1 cellular context compared by ENCODE assay signal in the genomic region with DNA sequence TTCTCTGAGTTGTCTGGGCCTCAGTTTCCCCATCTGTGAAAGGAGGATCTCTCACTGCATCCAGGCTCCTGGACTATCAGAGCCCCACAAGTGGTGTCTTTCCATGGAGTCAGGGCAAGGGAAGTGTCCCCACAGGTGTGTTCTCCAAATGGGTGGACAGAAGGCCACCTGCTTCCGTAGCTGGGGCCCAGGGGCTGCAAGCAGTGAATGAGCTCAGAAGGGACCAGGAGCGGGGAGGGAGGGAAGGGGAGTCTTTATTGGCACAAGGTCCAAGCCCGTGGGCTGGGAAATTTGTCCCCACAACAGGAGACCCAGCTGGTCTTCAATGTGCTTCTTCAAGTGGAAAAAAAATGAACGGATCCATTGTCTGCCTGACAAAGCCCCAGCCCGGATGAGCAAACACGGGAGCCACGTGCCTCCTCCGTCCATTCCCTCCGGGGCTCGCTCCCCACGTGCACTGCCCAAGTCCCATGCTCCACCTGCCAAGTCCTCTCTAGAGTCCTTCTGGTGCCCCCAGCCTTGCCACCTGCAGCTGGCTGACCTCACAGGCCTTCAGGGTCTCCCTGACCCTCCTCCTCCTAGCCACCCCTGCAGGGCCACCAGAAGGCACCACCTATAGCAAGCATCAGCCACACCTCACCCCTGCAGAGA.
TF ChIP-seq lines count a peak whose summit lies in the region.

No MANE protein-coding gene starts in this region.

TF ChIP-seq in HepG2, 621 proteins besides CTCF, POLR2A, EP300 and RAD21 (continued from another document and continues in another):
- TF ChIP-seq, protein P1, sequence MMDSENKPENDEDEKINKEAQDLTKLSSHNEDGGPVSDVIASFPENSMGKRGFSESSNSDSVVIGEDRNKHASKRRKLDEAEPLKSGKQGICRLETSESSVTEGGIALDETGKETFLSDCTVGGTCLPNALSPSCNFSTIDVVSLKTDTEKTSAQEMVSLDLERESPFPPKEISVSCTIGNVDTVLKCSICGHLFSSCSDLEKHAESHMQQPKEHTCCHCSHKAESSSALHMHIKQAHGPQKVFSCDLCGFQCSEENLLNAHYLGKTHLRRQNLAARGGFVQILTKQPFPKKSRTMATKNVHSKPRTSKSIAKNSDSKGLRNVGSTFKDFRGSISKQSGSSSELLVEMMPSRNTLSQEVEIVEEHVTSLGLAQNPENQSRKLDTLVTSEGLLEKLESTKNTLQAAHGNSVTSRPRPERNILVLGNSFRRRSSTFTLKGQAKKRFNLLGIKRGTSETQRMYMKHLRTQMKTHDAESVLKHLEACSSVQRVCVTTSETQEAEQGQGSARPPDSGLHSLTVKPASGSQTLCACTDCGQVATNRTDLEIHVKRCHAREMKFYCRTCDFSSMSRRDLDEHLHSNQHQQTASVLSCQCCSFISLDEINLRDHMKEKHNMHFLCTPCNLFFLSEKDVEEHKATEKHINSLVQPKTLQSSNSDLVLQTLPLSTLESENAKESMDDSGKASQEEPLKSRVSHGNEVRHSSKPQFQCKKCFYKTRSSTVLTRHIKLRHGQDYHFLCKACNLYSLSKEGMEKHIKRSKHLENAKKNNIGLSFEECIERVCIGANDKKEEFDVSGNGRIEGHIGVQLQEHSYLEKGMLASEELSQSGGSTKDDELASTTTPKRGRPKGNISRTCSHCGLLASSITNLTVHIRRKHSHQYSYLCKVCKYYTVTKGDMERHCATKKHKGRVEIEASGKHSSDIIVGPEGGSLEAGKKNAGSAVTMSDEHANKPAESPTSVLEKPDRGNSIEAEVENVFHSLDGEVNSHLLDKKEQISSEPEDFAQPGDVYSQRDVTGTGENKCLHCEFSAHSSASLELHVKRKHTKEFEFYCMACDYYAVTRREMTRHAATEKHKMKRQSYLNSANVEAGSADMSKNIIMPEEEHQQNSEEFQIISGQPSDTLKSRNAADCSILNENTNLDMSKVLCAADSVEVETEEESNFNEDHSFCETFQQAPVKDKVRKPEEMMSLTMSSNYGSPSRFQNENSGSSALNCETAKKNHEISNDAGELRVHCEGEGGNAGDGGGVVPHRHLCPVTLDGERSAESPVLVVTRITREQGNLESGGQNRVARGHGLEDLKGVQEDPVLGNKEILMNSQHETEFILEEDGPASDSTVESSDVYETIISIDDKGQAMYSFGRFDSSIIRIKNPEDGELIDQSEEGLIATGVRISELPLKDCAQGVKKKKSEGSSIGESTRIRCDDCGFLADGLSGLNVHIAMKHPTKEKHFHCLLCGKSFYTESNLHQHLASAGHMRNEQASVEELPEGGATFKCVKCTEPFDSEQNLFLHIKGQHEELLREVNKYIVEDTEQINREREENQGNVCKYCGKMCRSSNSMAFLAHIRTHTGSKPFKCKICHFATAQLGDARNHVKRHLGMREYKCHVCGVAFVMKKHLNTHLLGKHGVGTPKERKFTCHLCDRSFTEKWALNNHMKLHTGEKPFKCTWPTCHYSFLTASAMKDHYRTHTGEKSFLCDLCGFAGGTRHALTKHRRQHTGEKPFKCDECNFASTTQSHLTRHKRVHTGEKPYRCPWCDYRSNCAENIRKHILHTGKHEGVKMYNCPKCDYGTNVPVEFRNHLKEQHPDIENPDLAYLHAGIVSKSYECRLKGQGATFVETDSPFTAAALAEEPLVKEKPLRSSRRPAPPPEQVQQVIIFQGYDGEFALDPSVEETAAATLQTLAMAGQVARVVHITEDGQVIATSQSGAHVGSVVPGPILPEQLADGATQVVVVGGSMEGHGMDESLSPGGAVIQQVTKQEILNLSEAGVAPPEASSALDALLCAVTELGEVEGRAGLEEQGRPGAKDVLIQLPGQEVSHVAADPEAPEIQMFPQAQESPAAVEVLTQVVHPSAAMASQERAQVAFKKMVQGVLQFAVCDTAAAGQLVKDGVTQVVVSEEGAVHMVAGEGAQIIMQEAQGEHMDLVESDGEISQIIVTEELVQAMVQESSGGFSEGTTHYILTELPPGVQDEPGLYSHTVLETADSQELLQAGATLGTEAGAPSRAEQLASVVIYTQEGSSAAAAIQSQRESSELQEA (CRISPR knock-in tag; IDR thresholded peaks at IDR 0.05; ENCODE audit: not compliant biosample characterization), result no peak
- TF ChIP-seq HNRNPK (IDR thresholded peaks at IDR 0.05; ENCODE audit: low read depth, low read length, poor library complexity, severe bottlenecking) (no peak), ZBTB21 (CRISPR knock-in tag; IDR thresholded peaks at IDR 0.05) (no peak), HHEX (CRISPR knock-in tag; IDR thresholded peaks at IDR 0.05) (no peak), FOXA1 (IDR thresholded peaks at IDR 0.05) (no peak), FOXA1 (CRISPR knock-in tag; IDR thresholded peaks at IDR 0.05) (no peak), GTF3A (CRISPR knock-in tag; conservative IDR thresholded peaks at IDR 0.05) (no peak), ZNF703 (CRISPR knock-in tag; IDR thresholded peaks at IDR 0.05; ENCODE audit: borderline replicate concordance) (no peak), RFX1 (IDR thresholded peaks at IDR 0.05) (no peak), ZFP37 (CRISPR knock-in tag; IDR thresholded peaks at IDR 0.05; ENCODE audit: borderline replicate concordance) (no peak), ZNF296 (CRISPR knock-in tag; conservative IDR thresholded peaks at IDR 0.05) (no peak), ZNF543 (CRISPR knock-in tag; IDR thresholded peaks at IDR 0.05) (no peak), AKAP8 (CRISPR knock-in tag; IDR thresholded peaks at IDR 0.05) (no peak)
- TF ChIP-seq, protein P2, sequence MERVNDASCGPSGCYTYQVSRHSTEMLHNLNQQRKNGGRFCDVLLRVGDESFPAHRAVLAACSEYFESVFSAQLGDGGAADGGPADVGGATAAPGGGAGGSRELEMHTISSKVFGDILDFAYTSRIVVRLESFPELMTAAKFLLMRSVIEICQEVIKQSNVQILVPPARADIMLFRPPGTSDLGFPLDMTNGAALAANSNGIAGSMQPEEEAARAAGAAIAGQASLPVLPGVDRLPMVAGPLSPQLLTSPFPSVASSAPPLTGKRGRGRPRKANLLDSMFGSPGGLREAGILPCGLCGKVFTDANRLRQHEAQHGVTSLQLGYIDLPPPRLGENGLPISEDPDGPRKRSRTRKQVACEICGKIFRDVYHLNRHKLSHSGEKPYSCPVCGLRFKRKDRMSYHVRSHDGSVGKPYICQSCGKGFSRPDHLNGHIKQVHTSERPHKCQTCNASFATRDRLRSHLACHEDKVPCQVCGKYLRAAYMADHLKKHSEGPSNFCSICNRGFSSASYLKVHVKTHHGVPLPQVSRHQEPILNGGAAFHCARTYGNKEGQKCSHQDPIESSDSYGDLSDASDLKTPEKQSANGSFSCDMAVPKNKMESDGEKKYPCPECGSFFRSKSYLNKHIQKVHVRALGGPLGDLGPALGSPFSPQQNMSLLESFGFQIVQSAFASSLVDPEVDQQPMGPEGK (CRISPR knock-in tag; IDR thresholded peaks at IDR 0.05), result no peak; the same call in 1 of the 2 replicates
- TF ChIP-seq, protein P3, sequence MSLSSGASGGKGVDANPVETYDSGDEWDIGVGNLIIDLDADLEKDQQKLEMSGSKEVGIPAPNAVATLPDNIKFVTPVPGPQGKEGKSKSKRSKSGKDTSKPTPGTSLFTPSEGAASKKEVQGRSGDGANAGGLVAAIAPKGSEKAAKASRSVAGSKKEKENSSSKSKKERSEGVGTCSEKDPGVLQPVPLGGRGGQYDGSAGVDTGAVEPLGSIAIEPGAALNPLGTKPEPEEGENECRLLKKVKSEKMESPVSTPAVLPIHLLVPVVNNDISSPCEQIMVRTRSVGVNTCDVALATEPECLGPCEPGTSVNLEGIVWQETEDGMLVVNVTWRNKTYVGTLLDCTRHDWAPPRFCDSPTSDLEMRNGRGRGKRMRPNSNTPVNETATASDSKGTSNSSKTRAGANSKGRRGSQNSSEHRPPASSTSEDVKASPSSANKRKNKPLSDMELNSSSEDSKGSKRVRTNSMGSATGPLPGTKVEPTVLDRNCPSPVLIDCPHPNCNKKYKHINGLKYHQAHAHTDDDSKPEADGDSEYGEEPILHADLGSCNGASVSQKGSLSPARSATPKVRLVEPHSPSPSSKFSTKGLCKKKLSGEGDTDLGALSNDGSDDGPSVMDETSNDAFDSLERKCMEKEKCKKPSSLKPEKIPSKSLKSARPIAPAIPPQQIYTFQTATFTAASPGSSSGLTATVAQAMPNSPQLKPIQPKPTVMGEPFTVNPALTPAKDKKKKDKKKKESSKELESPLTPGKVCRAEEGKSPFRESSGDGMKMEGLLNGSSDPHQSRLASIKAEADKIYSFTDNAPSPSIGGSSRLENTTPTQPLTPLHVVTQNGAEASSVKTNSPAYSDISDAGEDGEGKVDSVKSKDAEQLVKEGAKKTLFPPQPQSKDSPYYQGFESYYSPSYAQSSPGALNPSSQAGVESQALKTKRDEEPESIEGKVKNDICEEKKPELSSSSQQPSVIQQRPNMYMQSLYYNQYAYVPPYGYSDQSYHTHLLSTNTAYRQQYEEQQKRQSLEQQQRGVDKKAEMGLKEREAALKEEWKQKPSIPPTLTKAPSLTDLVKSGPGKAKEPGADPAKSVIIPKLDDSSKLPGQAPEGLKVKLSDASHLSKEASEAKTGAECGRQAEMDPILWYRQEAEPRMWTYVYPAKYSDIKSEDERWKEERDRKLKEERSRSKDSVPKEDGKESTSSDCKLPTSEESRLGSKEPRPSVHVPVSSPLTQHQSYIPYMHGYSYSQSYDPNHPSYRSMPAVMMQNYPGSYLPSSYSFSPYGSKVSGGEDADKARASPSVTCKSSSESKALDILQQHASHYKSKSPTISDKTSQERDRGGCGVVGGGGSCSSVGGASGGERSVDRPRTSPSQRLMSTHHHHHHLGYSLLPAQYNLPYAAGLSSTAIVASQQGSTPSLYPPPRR (CRISPR knock-in tag; IDR thresholded peaks at IDR 0.05; ENCODE audit: borderline replicate concordance), result no peak
- TF ChIP-seq, protein P4, sequence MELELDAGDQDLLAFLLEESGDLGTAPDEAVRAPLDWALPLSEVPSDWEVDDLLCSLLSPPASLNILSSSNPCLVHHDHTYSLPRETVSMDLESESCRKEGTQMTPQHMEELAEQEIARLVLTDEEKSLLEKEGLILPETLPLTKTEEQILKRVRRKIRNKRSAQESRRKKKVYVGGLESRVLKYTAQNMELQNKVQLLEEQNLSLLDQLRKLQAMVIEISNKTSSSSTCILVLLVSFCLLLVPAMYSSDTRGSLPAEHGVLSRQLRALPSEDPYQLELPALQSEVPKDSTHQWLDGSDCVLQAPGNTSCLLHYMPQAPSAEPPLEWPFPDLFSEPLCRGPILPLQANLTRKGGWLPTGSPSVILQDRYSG (CRISPR knock-in tag; IDR thresholded peaks at IDR 0.05), result no peak
- TF ChIP-seq, protein P5, sequence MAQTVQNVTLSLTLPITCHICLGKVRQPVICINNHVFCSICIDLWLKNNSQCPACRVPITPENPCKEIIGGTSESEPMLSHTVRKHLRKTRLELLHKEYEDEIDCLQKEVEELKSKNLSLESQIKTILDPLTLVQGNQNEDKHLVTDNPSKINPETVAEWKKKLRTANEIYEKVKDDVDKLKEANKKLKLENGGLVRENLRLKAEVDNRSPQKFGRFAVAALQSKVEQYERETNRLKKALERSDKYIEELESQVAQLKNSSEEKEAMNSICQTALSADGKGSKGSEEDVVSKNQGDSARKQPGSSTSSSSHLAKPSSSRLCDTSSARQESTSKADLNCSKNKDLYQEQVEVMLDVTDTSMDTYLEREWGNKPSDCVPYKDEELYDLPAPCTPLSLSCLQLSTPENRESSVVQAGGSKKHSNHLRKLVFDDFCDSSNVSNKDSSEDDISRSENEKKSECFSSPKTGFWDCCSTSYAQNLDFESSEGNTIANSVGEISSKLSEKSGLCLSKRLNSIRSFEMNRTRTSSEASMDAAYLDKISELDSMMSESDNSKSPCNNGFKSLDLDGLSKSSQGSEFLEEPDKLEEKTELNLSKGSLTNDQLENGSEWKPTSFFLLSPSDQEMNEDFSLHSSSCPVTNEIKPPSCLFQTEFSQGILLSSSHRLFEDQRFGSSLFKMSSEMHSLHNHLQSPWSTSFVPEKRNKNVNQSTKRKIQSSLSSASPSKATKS (CRISPR knock-in tag; IDR thresholded peaks at IDR 0.05), result no peak
- TF ChIP-seq, protein P6, sequence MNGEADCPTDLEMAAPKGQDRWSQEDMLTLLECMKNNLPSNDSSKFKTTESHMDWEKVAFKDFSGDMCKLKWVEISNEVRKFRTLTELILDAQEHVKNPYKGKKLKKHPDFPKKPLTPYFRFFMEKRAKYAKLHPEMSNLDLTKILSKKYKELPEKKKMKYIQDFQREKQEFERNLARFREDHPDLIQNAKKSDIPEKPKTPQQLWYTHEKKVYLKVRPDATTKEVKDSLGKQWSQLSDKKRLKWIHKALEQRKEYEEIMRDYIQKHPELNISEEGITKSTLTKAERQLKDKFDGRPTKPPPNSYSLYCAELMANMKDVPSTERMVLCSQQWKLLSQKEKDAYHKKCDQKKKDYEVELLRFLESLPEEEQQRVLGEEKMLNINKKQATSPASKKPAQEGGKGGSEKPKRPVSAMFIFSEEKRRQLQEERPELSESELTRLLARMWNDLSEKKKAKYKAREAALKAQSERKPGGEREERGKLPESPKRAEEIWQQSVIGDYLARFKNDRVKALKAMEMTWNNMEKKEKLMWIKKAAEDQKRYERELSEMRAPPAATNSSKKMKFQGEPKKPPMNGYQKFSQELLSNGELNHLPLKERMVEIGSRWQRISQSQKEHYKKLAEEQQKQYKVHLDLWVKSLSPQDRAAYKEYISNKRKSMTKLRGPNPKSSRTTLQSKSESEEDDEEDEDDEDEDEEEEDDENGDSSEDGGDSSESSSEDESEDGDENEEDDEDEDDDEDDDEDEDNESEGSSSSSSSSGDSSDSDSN (CRISPR knock-in tag; IDR thresholded peaks at IDR 0.05), result no peak
- TF ChIP-seq, protein P7, sequence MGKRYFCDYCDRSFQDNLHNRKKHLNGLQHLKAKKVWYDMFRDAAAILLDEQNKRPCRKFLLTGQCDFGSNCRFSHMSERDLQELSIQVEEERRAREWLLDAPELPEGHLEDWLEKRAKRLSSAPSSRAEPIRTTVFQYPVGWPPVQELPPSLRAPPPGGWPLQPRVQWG (CRISPR knock-in tag; IDR thresholded peaks at IDR 0.05; ENCODE audit: borderline replicate concordance, low read depth), result no peak
